In the genomic region with DNA sequence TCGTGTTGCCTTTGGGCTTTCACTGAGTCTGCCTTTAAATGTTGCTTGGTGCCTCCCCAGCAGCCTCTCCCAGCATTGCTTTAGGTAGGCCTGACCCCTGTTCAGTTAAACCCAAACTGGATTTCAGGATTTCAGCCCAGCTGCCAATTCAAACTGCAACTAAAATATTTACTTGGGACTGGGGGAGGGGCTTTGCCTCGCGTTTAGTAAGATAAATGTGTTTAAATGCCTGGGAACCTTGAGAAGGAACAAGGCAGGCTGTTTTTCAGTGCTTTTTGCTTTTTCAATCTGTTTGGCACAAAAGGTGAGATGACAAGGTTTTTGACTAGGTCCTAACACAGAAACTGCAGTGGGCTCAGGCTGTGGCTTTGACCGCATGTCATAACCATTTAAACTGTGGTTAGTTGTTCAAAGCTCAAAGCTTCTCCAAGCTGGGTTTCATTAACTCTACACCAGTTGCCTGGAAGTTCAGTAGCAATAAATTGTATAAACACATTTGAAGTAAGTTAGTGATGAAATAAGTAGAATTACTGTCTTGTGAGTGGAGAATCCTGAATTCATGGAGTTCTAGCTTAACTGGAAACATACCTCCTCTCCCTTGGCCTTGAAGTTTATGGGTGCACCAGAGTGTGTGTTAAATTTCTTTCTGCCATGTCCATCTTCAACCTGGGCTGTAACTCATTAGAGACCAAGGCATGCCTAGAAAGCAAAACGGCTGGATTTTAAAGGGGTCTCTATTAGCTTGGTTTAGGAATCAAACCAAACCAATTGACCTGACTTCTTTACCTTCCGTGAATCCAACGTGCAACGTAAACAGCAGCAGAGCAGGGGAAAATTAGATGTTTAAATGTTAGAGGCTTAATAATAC, we compare ENCODE assay signal across 11 cellular contexts. TPM values are rescaled to one million over a fixed set of nuclear protein-coding genes. Genes with fewer than 3 reads are reported as not detected.
DNase-seq lines count a peak whose midpoint lies in the region; ATAC-seq, FAIRE-seq and TF ChIP-seq lines count a peak whose summit lies in the region.
"Had no signal": no experiment of that assay in that cellular context is flagged by ENCODE, and none has a peak within 500 bp of the region (broad histone marks: within the 10 kb centered on the region; RNA-seq: fewer than 3 reads in every experiment).

No MANE protein-coding gene starts in this region.

- DNase-seq in AG10803 (ENCODE audit: low read depth): peak; percentile 93
- peak; percentile 81 for DNase-seq in LNCaP clone FGC (ENCODE audit: low read depth)
- no peak for DNase-seq in neural crest cell (ENCODE audit: low read depth, low spot score)
- DNase-seq in cerebellar nuclear complex (lab: John Stamatoyannopoulos, UW): no peak
- DNase-seq in DMS114 treated with DMSO at 0.1 percent for 48 hours (lab: John Stamatoyannopoulos, UW; ENCODE audit: unreplicated experiment): no peak
- no peak for DNase-seq in activated T-helper 2 cell treated with anti-CD3 and anti-CD28 coated beads, Interferon-gamma antibody, Interleukin-2, Interleukin-4, amounts not matched to agents 10 μg/mL and 5 μg/mL and 100 μg/mL, durations not matched to agents 14 hours and 24 hours and 36 hours (ENCODE audit: low spot score)
- DNase-seq: activated CD4-positive, alpha-beta T cell treated with anti-CD3 and anti-CD28 coated beads, Interleukin-2, amount 10 ng/mL, durations not matched to agents 7 days and 5 days; NCI-H526 treated with DMSO at 0.1 percent for 48 hours had no signal

- H3K4me3 Mint-ChIP-seq in neural crest cell: peak overlapping the region; percentile 98
- H3K4me3 Mint-ChIP-seq in activated T-helper 2 cell treated with anti-CD3 and anti-CD28 coated beads, Interferon-gamma antibody, Interleukin-2, Interleukin-4, amounts not matched to agents 10 μg/mL and 5 μg/mL and 100 μg/mL, durations not matched to agents 14 hours and 24 hours and 36 hours (ENCODE audit: low read depth): no peak overlapping the region
- H3K4me3 Mint-ChIP-seq: activated CD4-positive, alpha-beta T cell treated with anti-CD3 and anti-CD28 coated beads, Interleukin-2, amount 10 ng/mL, durations not matched to agents 7 days and 5 days had no signal

- peak overlapping the region; percentile 97 for H3K27ac Mint-ChIP-seq in neural crest cell (ENCODE audit: unreplicated experiment)
- no peak overlapping the region for H3K27ac Mint-ChIP-seq in activated T-helper 2 cell treated with anti-CD3 and anti-CD28 coated beads, Interferon-gamma antibody, Interleukin-2, Interleukin-4, amounts not matched to agents 10 μg/mL and 5 μg/mL and 100 μg/mL, durations not matched to agents 14 hours and 24 hours and 36 hours
- H3K27ac Mint-ChIP-seq: activated CD4-positive, alpha-beta T cell treated with anti-CD3 and anti-CD28 coated beads, Interleukin-2, amount 10 ng/mL, durations not matched to agents 7 days and 5 days had no signal

- H3K4me3 ChIP-seq in AG10803 (ENCODE audit: low read length): no peak overlapping the region
- no peak overlapping the region for H3K4me3 ChIP-seq in LNCaP clone FGC (ENCODE audit: low read depth, low read length)

- H3K27me3 Mint-ChIP-seq in neural crest cell (ENCODE audit: low read depth): peaks cover 13% of the 10 kb centered on the region
- peaks cover 71% of the 10 kb centered on the region for H3K27me3 Mint-ChIP-seq in activated T-helper 2 cell treated with anti-CD3 and anti-CD28 coated beads, Interferon-gamma antibody, Interleukin-2, Interleukin-4, amounts not matched to agents 10 μg/mL and 5 μg/mL and 100 μg/mL, durations not matched to agents 14 hours and 24 hours and 36 hours (ENCODE audit: low read depth)

- H3K9me3 Mint-ChIP-seq in neural crest cell: no peaks in the 10 kb centered on the region
- no peaks in the 10 kb centered on the region for H3K9me3 Mint-ChIP-seq in activated T-helper 2 cell treated with anti-CD3 and anti-CD28 coated beads, Interferon-gamma antibody, Interleukin-2, Interleukin-4, amounts not matched to agents 10 μg/mL and 5 μg/mL and 100 μg/mL, durations not matched to agents 14 hours and 24 hours and 36 hours
- H3K9me3 Mint-ChIP-seq: activated CD4-positive, alpha-beta T cell treated with anti-CD3 and anti-CD28 coated beads, Interleukin-2, amount 10 ng/mL, durations not matched to agents 7 days and 5 days had no signal

- peaks cover 66% of the 10 kb centered on the region for H3K4me1 Mint-ChIP-seq in neural crest cell
- peaks cover 11% of the 10 kb centered on the region for H3K4me1 Mint-ChIP-seq in activated T-helper 2 cell treated with anti-CD3 and anti-CD28 coated beads, Interferon-gamma antibody, Interleukin-2, Interleukin-4, amounts not matched to agents 10 μg/mL and 5 μg/mL and 100 μg/mL, durations not matched to agents 14 hours and 24 hours and 36 hours (ENCODE audit: low read depth)

- FAIRE-seq in endometrium (lab: Jason Lieb, UNC): peak; percentile 63
- FAIRE-seq: colon had no signal

- no peak for TF ChIP-seq CTCF in AG10803 (conservative IDR thresholded peaks at IDR 0.05; ENCODE audit: low read length)
- no peak for TF ChIP-seq CTCF in LNCaP clone FGC (IDR thresholded peaks at IDR 0.05; ENCODE audit: control insufficient read depth, extremely low read depth, insufficient read depth)
- TF ChIP-seq CTCF in neural crest cell (conservative IDR thresholded peaks at IDR 0.05): no peak

- intact Hi-C loops in activated T-helper 2 cell treated with anti-CD3 and anti-CD28 coated beads, Interferon-gamma antibody, Interleukin-2, Interleukin-4, amounts not matched to agents 10 μg/mL and 5 μg/mL and 100 μg/mL, durations not matched to agents 14 hours and 24 hours and 36 hours (cut with micrococcal nuclease): loop anchor here (2.0 kb wide), 1 partner anchor 237 kb away; no protein-coding TSS in a partner anchor

- ATAC-seq in GM19035 (IDR thresholded peaks at IDR 0.05; ENCODE audit: unreplicated experiment): no peak

- H3K36me3 Mint-ChIP-seq in neural crest cell (ENCODE audit: low read depth): no peaks in the 10 kb centered on the region
- no peaks in the 10 kb centered on the region for H3K36me3 Mint-ChIP-seq in activated T-helper 2 cell treated with anti-CD3 and anti-CD28 coated beads, Interferon-gamma antibody, Interleukin-2, Interleukin-4, amounts not matched to agents 10 μg/mL and 5 μg/mL and 100 μg/mL, durations not matched to agents 14 hours and 24 hours and 36 hours (ENCODE audit: low read depth)

RNA-seq across cellular contexts. Expression of a gene that starts 3.6 kb away (rescaled TPM):
- total RNA-seq in neural crest cell: 21.5 and 23.5 TPM in 2 replicates
- total RNA-seq in activated T-helper 2 cell treated with anti-CD3 and anti-CD28 coated beads, Interferon-gamma antibody, Interleukin-2, Interleukin-4, amounts not matched to agents 10 μg/mL and 5 μg/mL and 100 μg/mL, durations not matched to agents 14 hours and 24 hours and 36 hours: not detected in 2 replicates
- total RNA-seq: activated CD4-positive, alpha-beta T cell treated with anti-CD3 and anti-CD28 coated beads, Interleukin-2, amount 10 ng/mL, durations not matched to agents 7 days and 5 days had no signal

RNA-seq across cellular contexts. Expression of a gene that starts 56.8 kb away (rescaled TPM):
- 30.4 and 34.6 TPM in 2 replicates for total RNA-seq in neural crest cell
- total RNA-seq in activated T-helper 2 cell treated with anti-CD3 and anti-CD28 coated beads, Interferon-gamma antibody, Interleukin-2, Interleukin-4, amounts not matched to agents 10 μg/mL and 5 μg/mL and 100 μg/mL, durations not matched to agents 14 hours and 24 hours and 36 hours: 17.9 and 18.1 TPM in 2 replicates

Comparison
In these comparisons a context has a peak if more than half of its experiments do, and no peak if none do; other contexts are left out.
1. DNase-seq: peak in AG10803 (single experiment) and LNCaP clone FGC (single experiment); none in neural crest cell (single experiment), cerebellar nuclear complex (0 of 2), DMS114 treated with DMSO at 0.1 percent for 48 hours (single experiment) and activated T-helper 2 cell treated with anti-CD3 and anti-CD28 coated beads, Interferon-gamma antibody, Interleukin-2, Interleukin-4, amounts not matched to agents 10 μg/mL and 5 μg/mL and 100 μg/mL, durations not matched to agents 14 hours and 24 hours and 36 hours (single experiment).
2. RNA of a gene that starts 3.6 kb away (total RNA-seq): 21.5 to 23.5 TPM in neural crest cell; not detected in activated T-helper 2 cell treated with anti-CD3 and anti-CD28 coated beads, Interferon-gamma antibody, Interleukin-2, Interleukin-4, amounts not matched to agents 10 μg/mL and 5 μg/mL and 100 μg/mL, durations not matched to agents 14 hours and 24 hours and 36 hours; every median in the first group is over 10 times any median in the second.